ENCODE assay signal across 11 cellular contexts in genomic region chr3:192449036-192449435, GRCh38.
A peak's percentile ranks its signal among the peaks of the same experiment; 100 is the strongest.
DNase-seq lines count a peak whose midpoint lies in the region; ATAC-seq and TF ChIP-seq lines count a peak whose summit lies in the region.
"Had no signal": no experiment of that assay in that cellular context is flagged by ENCODE, and none has a peak within 500 bp of the region (broad histone marks: within the 10 kb centered on the region; RNA-seq: fewer than 3 reads in every experiment).

No MANE protein-coding gene starts in this region.

- no peak overlapping the region for H3K4me2 ChIP-seq in DND-41 (ENCODE audit: insufficient read depth, low read length)

- CTCF ChIA-PET in activated CD8-positive, alpha-beta memory T cell treated with anti-CD3 and anti-CD28 coated beads, Interleukin-2, amount 10 ng/mL, durations not matched to agents 7 days and 5 days (lab: Charles Lee): interaction anchor here (1.2 kb wide), 1 partner anchor 8 kb away, joined by 3 read pairs; no protein-coding TSS in a partner anchor

- DNase-seq in DND-41: no peak
- DNase-seq in HFFc6: no peak
- DNase-seq in OCI-M1 (lab: John Stamatoyannopoulos, UW): peak; percentile 1
- DNase-seq in iPS-NIHi7 (ENCODE audit: extremely low spot score): peak; percentile 33
- DNase-seq in left lung: no peak
- DNase-seq in CD1c-positive myeloid dendritic cell (ENCODE audit: extremely low spot score): no peak
- no peak for DNase-seq in activated CD8-positive, alpha-beta memory T cell treated with anti-CD3 and anti-CD28 coated beads, Interleukin-2, amount 10 ng/mL, durations not matched to agents 7 days and 5 days
- no peak for DNase-seq in activated CD8-positive, alpha-beta memory T cell treated with anti-CD3 and anti-CD28 coated beads, Interleukin-2, amount 50 U/mL, for 4 hours
- DNase-seq: effector CD8-positive, alpha-beta T cell had no signal

- no peaks in the 10 kb centered on the region for H4K20me1 ChIP-seq in DND-41 (ENCODE audit: insufficient read depth, low read length)

- H3K9me3 ChIP-seq in DND-41 (ENCODE audit: insufficient read depth, low read length, severe bottlenecking) (no peaks in the 10 kb centered on the region), left lung (no peaks in the 10 kb centered on the region)
- H3K9me3 ChIP-seq: SJSA1 had no signal

- no peak overlapping the region for H2AFZ ChIP-seq in DND-41 (ENCODE audit: low read depth, low read length)

- no peaks in the 10 kb centered on the region for H3K36me3 Mint-ChIP-seq in HFFc6 (ENCODE audit: low read depth)
- H3K36me3 Mint-ChIP-seq in activated CD8-positive, alpha-beta memory T cell treated with anti-CD3 and anti-CD28 coated beads, Interleukin-2, amount 10 ng/mL, durations not matched to agents 7 days and 5 days: no peaks in the 10 kb centered on the region

- no peak overlapping the region for H3K9ac ChIP-seq in DND-41 (ENCODE audit: low read depth, low read length)

- no peak overlapping the region for H3K27ac Mint-ChIP-seq in HFFc6
- no peak overlapping the region for H3K27ac Mint-ChIP-seq in activated CD8-positive, alpha-beta memory T cell treated with anti-CD3 and anti-CD28 coated beads, Interleukin-2, amount 10 ng/mL, durations not matched to agents 7 days and 5 days

- intact Hi-C loops in left lung (cut with DNase I): loop anchor here in 1 of 2 donors (10.0 kb wide), 2 partner anchors 314 to 1034 kb away; no protein-coding TSS in a partner anchor

- H3K27me3 ChIP-seq in DND-41 (ENCODE audit: insufficient read depth, low read length, poor library complexity): no peaks in the 10 kb centered on the region
- peaks cover 0 to 59% of the 10 kb centered on the region in 2 donors for H3K27me3 ChIP-seq in left lung

- H3K36me3 ChIP-seq in DND-41 (ENCODE audit: insufficient read depth, low read length) (no peaks in the 10 kb centered on the region), left lung (no peaks in the 10 kb centered on the region)
- H3K36me3 ChIP-seq: SJSA1 had no signal

- TF ChIP-seq CTCF in DND-41 (IDR thresholded peaks at IDR 0.05; ENCODE audit: borderline replicate concordance, extremely low read depth, low read length, poor library complexity, severe bottlenecking): peak; percentile 43
- peak; percentile 54; the same call in 1 of the 2 replicates for TF ChIP-seq CTCF in HFFc6 (IDR thresholded peaks at IDR 0.05)
- no peak for TF ChIP-seq CTCF in left lung (IDR thresholded peaks at IDR 0.05)

- no peaks in the 10 kb centered on the region for H3K4me1 ChIP-seq in DND-41 (ENCODE audit: insufficient read depth, low read length)
- no peaks in the 10 kb centered on the region for H3K4me1 ChIP-seq in left lung
- H3K4me1 ChIP-seq: SJSA1 had no signal

- H3K79me2 ChIP-seq in DND-41 (ENCODE audit: insufficient read depth, low read length): no peaks in the 10 kb centered on the region

- no peak overlapping the region for H3K4me3 ChIP-seq in DND-41 (ENCODE audit: low read depth in 1 of 2, low read length in 2 of 2)
- no peak overlapping the region for H3K4me3 ChIP-seq in left lung
- H3K4me3 ChIP-seq: lung, SJSA1 had no signal

- H3K27ac ChIP-seq in DND-41 (ENCODE audit: low read length) (no peak overlapping the region), left lung (no peak overlapping the region)
- H3K27ac ChIP-seq: SJSA1 had no signal

- ATAC-seq in DND-41 (ENCODE audit: insufficient read depth, low read depth) (no peak), left lung (no peak)
- no peak for ATAC-seq in activated CD8-positive, alpha-beta memory T cell treated with anti-CD3 and anti-CD28 coated beads, Interleukin-2, amount 10 ng/mL, durations not matched to agents 7 days and 5 days

- no peaks in the 10 kb centered on the region for H3K9me3 Mint-ChIP-seq in HFFc6
- H3K9me3 Mint-ChIP-seq in activated CD8-positive, alpha-beta memory T cell treated with anti-CD3 and anti-CD28 coated beads, Interleukin-2, amount 10 ng/mL, durations not matched to agents 7 days and 5 days (ENCODE audit: low read depth): no peaks in the 10 kb centered on the region

- H3K4me3 Mint-ChIP-seq in HFFc6: no peak overlapping the region
- no peak overlapping the region for H3K4me3 Mint-ChIP-seq in activated CD8-positive, alpha-beta memory T cell treated with anti-CD3 and anti-CD28 coated beads, Interleukin-2, amount 10 ng/mL, durations not matched to agents 7 days and 5 days

- peaks cover 21% of the 10 kb centered on the region for H3K4me1 Mint-ChIP-seq in HFFc6 (ENCODE audit: low read depth)
- H3K4me1 Mint-ChIP-seq in activated CD8-positive, alpha-beta memory T cell treated with anti-CD3 and anti-CD28 coated beads, Interleukin-2, amount 10 ng/mL, durations not matched to agents 7 days and 5 days: no peaks in the 10 kb centered on the region

- H3K27me3 Mint-ChIP-seq in HFFc6 (ENCODE audit: insufficient read depth): peaks cover 10% of the 10 kb centered on the region
- peaks cover 10% of the 10 kb centered on the region for H3K27me3 Mint-ChIP-seq in activated CD8-positive, alpha-beta memory T cell treated with anti-CD3 and anti-CD28 coated beads, Interleukin-2, amount 10 ng/mL, durations not matched to agents 7 days and 5 days

Comparison
In these comparisons a context has a peak if more than half of its experiments do, and no peak if none do; other contexts are left out.
1. DNase-seq: peak in OCI-M1 (single experiment) and iPS-NIHi7 (single experiment); none in DND-41 (single experiment), HFFc6 (single experiment), left lung (0 of 2), CD1c-positive myeloid dendritic cell (single experiment), activated CD8-positive, alpha-beta memory T cell treated with anti-CD3 and anti-CD28 coated beads, Interleukin-2, amount 10 ng/mL, durations not matched to agents 7 days and 5 days (single experiment) and activated CD8-positive, alpha-beta memory T cell treated with anti-CD3 and anti-CD28 coated beads, Interleukin-2, amount 50 U/mL, for 4 hours (single experiment).
2. CTCF ChIP-seq: peak in DND-41 (single experiment) and HFFc6 (single experiment); none in left lung (0 of 2).